In genomic region chr9:89187541-89187940, GRCh38 we compare ENCODE assay signal across 3 cellular contexts.
TF ChIP-seq lines count a peak whose summit lies in the region.

No MANE protein-coding gene starts in this region.

TF ChIP-seq in HepG2, 621 proteins besides CTCF, POLR2A, EP300 and RAD21:
- TF ChIP-seq MAFF (IDR thresholded peaks at IDR 0.05; ENCODE audit: low read depth, low read length) (peak; percentile 49; the same call in 1 of the 2 replicates), ZMYM4 (CRISPR knock-in tag; IDR thresholded peaks at IDR 0.05) (no peak), MAFK (conservative IDR thresholded peaks at IDR 0.05 in 1 of 2, IDR thresholded peaks at IDR 0.05 in 1 of 2; ENCODE audit: low read length in 2 of 2) (peak; percentile 22 to 73; a peak in 2 of 4 replicates)

TF ChIP-seq in K562, 482 proteins besides CTCF, POLR2A, EP300 and RAD21:
- TF ChIP-seq RBM22 (IDR thresholded peaks at IDR 0.05; ENCODE audit: low read depth, low read length, poor library complexity, severe bottlenecking) (no peak), SAFB2 (IDR thresholded peaks at IDR 0.05; ENCODE audit: borderline replicate concordance, low read depth, low read length, severe bottlenecking) (no peak), ZNF316 (IDR thresholded peaks at IDR 0.05) (0 out of 2 replicates have a peak, but pooled peaks have one; percentile 3)
TF ChIP-seq in K562: peak in this region for 1.

TF ChIP-seq in neural cell, 6 proteins besides CTCF, POLR2A, EP300 and RAD21:
- no peak for TF ChIP-seq TAF1 (IDR thresholded peaks at IDR 0.05; ENCODE audit: low read depth)
- TF ChIP-seq SMC3 (conservative IDR thresholded peaks at IDR 0.05; ENCODE audit: poor library complexity), result no peak
- no peak for TF ChIP-seq REST (IDR thresholded peaks at IDR 0.05; ENCODE audit: borderline replicate concordance)
- no peak for TF ChIP-seq EZH2 (IDR thresholded peaks at IDR 0.05; ENCODE audit: borderline replicate concordance, insufficient read depth, low read length, poor library complexity, severe bottlenecking)
- TF ChIP-seq MXI1 (conservative IDR thresholded peaks at IDR 0.05; ENCODE audit: poor library complexity, severe bottlenecking), result no peak
- no peak for TF ChIP-seq POLR2AphosphoS5 (IDR thresholded peaks at IDR 0.05)
